ENCODE assay signal across 16 cellular contexts in the genomic region with DNA sequence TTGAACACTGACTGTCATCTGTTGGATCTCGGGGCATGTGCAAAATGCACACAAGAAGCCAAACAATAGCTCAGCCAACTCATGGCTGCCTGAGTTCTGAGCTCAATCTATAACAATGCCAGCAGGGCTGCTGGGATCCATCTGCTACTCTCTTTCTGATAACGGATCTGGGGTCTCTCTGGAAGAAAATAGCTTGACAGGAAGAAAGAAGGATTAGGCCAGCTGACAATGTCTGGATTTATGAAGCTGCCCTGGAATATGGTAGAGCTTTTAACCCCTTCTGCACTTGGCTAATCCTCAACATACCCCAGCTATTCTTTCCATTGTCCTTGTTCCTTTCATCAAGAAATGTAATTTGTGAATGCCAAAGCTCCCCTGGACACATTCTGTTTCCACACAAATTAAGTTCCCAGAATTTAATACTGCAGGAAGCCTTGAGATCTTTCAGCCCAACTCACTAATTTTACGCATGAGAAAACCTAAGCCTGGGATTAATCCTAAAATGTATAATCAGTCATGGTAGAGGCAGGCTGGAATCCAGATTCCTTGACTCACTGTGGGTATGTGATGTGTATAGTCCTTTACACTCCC.
DNase-seq lines count a peak whose midpoint lies in the region; ATAC-seq and TF ChIP-seq lines count a peak whose summit lies in the region.
"Had no signal": no experiment of that assay in that cellular context is flagged by ENCODE, and none has a peak within 500 bp of the region (broad histone marks: within the 10 kb centered on the region; RNA-seq: fewer than 3 reads in every experiment).

No MANE protein-coding gene starts in this region.

- H3K4me3 ChIP-seq in thoracic aorta (no peak overlapping the region), tibial artery (no peak overlapping the region)
- H3K4me3 ChIP-seq: GM23338 had no signal

- H3K4me1 ChIP-seq in thoracic aorta (ENCODE audit: control insufficient read depth in 1 of 2, low read depth in 2 of 2) (peaks cover 21 to 39% of the 10 kb centered on the region in 2 donors), tibial artery (peaks cover 0 to 40% (median 7%) of the 10 kb centered on the region in 4 donors)

- no peak for ATAC-seq in thoracic aorta (ENCODE audit: insufficient number of reproducible peaks, low FRiP score, low read depth)
- ATAC-seq: activated naive CD4-positive, alpha-beta T cell treated with anti-CD3 and anti-CD28 coated beads, Interleukin-2, amount 50 U/mL, for 72 hours; GM23338 had no signal

- peaks cover 19% of the 10 kb centered on the region for H3K36me3 ChIP-seq in thoracic aorta
- peaks cover 32 to 42% (median 37%) of the 10 kb centered on the region in 3 donors for H3K36me3 ChIP-seq in tibial artery

- H3K27ac ChIP-seq in thoracic aorta (peak overlapping the region; percentile 44 to 46), tibial artery (no peak overlapping the region)
- H3K27ac ChIP-seq: C4-2B had no signal

- no peaks in the 10 kb centered on the region for H3K9me3 ChIP-seq in thoracic aorta
- no peaks in the 10 kb centered on the region for H3K9me3 ChIP-seq in tibial artery

- H3K27me3 ChIP-seq in thoracic aorta (replicated peaks; ENCODE audit: insufficient read depth) (no peaks in the 10 kb centered on the region), tibial artery (no peaks in the 10 kb centered on the region)

- H3K9me3 Mint-ChIP-seq in brain (peaks cover 0 to 3% (median 0%) of the 10 kb centered on the region in 5 experiments), CD14-positive monocyte (no peaks in the 10 kb centered on the region)
- H3K9me3 Mint-ChIP-seq: activated CD4-positive, alpha-beta T cell treated with anti-CD3 and anti-CD28 coated beads, Interleukin-2, amount 10 ng/mL, durations not matched to agents 24 days and 14 days; activated naive CD4-positive, alpha-beta T cell treated with anti-CD3 and anti-CD28 coated beads, Interleukin-2, amount 50 U/mL, for 72 hours; GM23338 had no signal

- H3K27me3 Mint-ChIP-seq in brain (no peaks in the 10 kb centered on the region), CD14-positive monocyte (ENCODE audit: low read depth in 3 of 3) (peaks cover 2 to 9% (median 3%) of the 10 kb centered on the region in 3 donors)

- H3K27ac Mint-ChIP-seq in brain (peak overlapping the region; percentile 42 to 95 (median 85)), CD14-positive monocyte (peak overlapping the region in 1 of 7 donors; percentile 15)
- H3K27ac Mint-ChIP-seq: activated CD4-positive, alpha-beta T cell treated with anti-CD3 and anti-CD28 coated beads, Interleukin-2, amount 10 ng/mL, durations not matched to agents 24 days and 14 days; activated naive CD4-positive, alpha-beta T cell treated with anti-CD3 and anti-CD28 coated beads, Interleukin-2, amount 50 U/mL, for 72 hours; GM23338 had no signal

- peak; percentile 39 for DNase-seq in NCI-H69 (lab: John Stamatoyannopoulos, UW)
- peak; percentile 28 for DNase-seq in iris pigment epithelial cell (ENCODE audit: low read depth)
- no peak for DNase-seq in thoracic aorta (ENCODE audit: low spot score)
- DNase-seq in CD14-positive monocyte (ENCODE audit: low spot score) = no peak
- no peak for DNase-seq in stimulated activated CD4-positive, alpha-beta T cell treated with anti-CD3 and anti-CD28 coated beads, Interleukin-1b, Interleukin-23, amount 100 ng/mL, for 48 hours
- no peak for DNase-seq in tibial artery
- DNase-seq: activated CD4-positive, alpha-beta T cell treated with anti-CD3 and anti-CD28 coated beads, Interleukin-2, amount 10 ng/mL, durations not matched to agents 24 days and 14 days; DMS79 treated with DMSO at 0.1 percent for 48 hours; erythroblast; hippocampal formation; KG1; stimulated activated CD4-positive, alpha-beta T cell treated with anti-CD3 and anti-CD28 coated beads, Interleukin-12 subunit alpha, Interleukin-12 subunit beta, amount 100 ng/mL, for 4 hours had no signal

- intact Hi-C loops in CD14-positive monocyte (cut with micrococcal nuclease) (loop anchor here in 1 of 2 donors (5.0 to 10.0 kb wide), 3 partner anchors 39 to 1437 kb away; no protein-coding TSS in a partner anchor), tibial artery (cut with DNase I; ENCODE audit: low total_unique reads) (loop anchor here (10.0 kb wide), 1 partner anchor 257 kb away; no protein-coding TSS in a partner anchor)

- H3K36me3 Mint-ChIP-seq in brain (no peaks in the 10 kb centered on the region), CD14-positive monocyte (no peaks in the 10 kb centered on the region)
- H3K36me3 Mint-ChIP-seq: activated naive CD4-positive, alpha-beta T cell treated with anti-CD3 and anti-CD28 coated beads, Interleukin-2, amount 50 U/mL, for 72 hours had no signal

- TF ChIP-seq CTCF in brain (conservative IDR thresholded peaks at IDR 0.05) (no peak), thoracic aorta (IDR thresholded peaks at IDR 0.05) (no peak), CD14-positive monocyte (IDR thresholded peaks at IDR 0.05) (no peak), tibial artery (IDR thresholded peaks at IDR 0.05) (no peak)

- H3K4me1 Mint-ChIP-seq in brain (peaks cover 50% of the 10 kb centered on the region), CD14-positive monocyte (peaks cover 61% of the 10 kb centered on the region)

- H3K4me3 Mint-ChIP-seq in brain (peak overlapping the region in 4 of 5 experiments; percentile 10 to 57 (median 34)), CD14-positive monocyte (no peak overlapping the region)
- H3K4me3 Mint-ChIP-seq: activated CD4-positive, alpha-beta T cell treated with anti-CD3 and anti-CD28 coated beads, Interleukin-2, amount 10 ng/mL, durations not matched to agents 24 days and 14 days; GM23338 had no signal

Comparison
In these comparisons a context has a peak if more than half of its experiments do, and no peak if none do; other contexts are left out.
1. DNase-seq: peak in NCI-H69 (single experiment) and iris pigment epithelial cell (single experiment); none in thoracic aorta (single experiment), CD14-positive monocyte (single experiment), stimulated activated CD4-positive, alpha-beta T cell treated with anti-CD3 and anti-CD28 coated beads, Interleukin-1b, Interleukin-23, amount 100 ng/mL, for 48 hours (single experiment) and tibial artery (0 of 2).
2. H3K4me3 Mint-ChIP-seq: peak in brain (4 of 5); none in CD14-positive monocyte (0 of 2).
3. H3K27ac ChIP-seq: peak in thoracic aorta (2 of 2); none in tibial artery (0 of 2).